14 cellular contexts compared by ENCODE assay signal in genomic region chr10:96270564-96270963, GRCh38. TPM values are rescaled to one million over a fixed set of nuclear protein-coding genes. Genes with fewer than 3 reads are reported as not detected.
DNase-seq lines count a peak whose midpoint lies in the region; ATAC-seq, FAIRE-seq and TF ChIP-seq lines count a peak whose summit lies in the region.
"Had no signal": no experiment of that assay in that cellular context is flagged by ENCODE, and none has a peak within 500 bp of the region (broad histone marks: within the 10 kb centered on the region; RNA-seq: fewer than 3 reads in every experiment).

No MANE protein-coding gene starts in this region.

- no peaks in the 10 kb centered on the region for H3K27me3 ChIP-seq in colonic mucosa
- H3K27me3 ChIP-seq in pancreas: no peaks in the 10 kb centered on the region
- H3K27me3 ChIP-seq: SJCRH30, tibial nerve had no signal

- H3K4me1 ChIP-seq in colonic mucosa (peaks cover 13% of the 10 kb centered on the region), pancreas (peaks cover 33 to 45% (median 42%) of the 10 kb centered on the region in 3 donors)
- H3K4me1 ChIP-seq: SJCRH30 had no signal

- no peaks in the 10 kb centered on the region for H3K9me3 Mint-ChIP-seq in stimulated activated naive CD8-positive, alpha-beta T cell treated with anti-CD3 and anti-CD28 coated beads, Interleukin-15, Interleukin-2, amounts not matched to agents 100 ng/mL and 50 ng/mL, for 24 hours
- H3K9me3 Mint-ChIP-seq in activated CD4-positive, alpha-beta T cell treated with anti-CD3 and anti-CD28 coated beads for 36 hours (ENCODE audit: low read depth): no peaks in the 10 kb centered on the region

- H3K36me3 Mint-ChIP-seq in stimulated activated naive CD8-positive, alpha-beta T cell treated with anti-CD3 and anti-CD28 coated beads, Interleukin-15, Interleukin-2, amounts not matched to agents 100 ng/mL and 50 ng/mL, for 24 hours (ENCODE audit: low read depth): no peaks in the 10 kb centered on the region
- H3K36me3 Mint-ChIP-seq in activated CD4-positive, alpha-beta T cell treated with anti-CD3 and anti-CD28 coated beads for 36 hours (ENCODE audit: low read depth): no peaks in the 10 kb centered on the region

- peak overlapping the region; percentile 12 for H3K4me3 ChIP-seq in colonic mucosa
- peak overlapping the region; percentile 5 to 45 (median 34) for H3K4me3 ChIP-seq in pancreas
- H3K4me3 ChIP-seq: SJCRH30 had no signal

- CTCF ChIA-PET in activated CD4-positive, alpha-beta T cell treated with anti-CD3 and anti-CD28 coated beads for 36 hours (lab: Charles Lee): interaction anchor here (0.6 to 1.4 kb wide), 4 partner anchors 19 to 515 kb away, joined by 3 to 5 read pairs (median 4); no protein-coding TSS in a partner anchor

- peaks cover 4% of the 10 kb centered on the region for H3K27me3 Mint-ChIP-seq in stimulated activated naive CD8-positive, alpha-beta T cell treated with anti-CD3 and anti-CD28 coated beads, Interleukin-15, Interleukin-2, amounts not matched to agents 100 ng/mL and 50 ng/mL, for 24 hours
- peaks cover 9% of the 10 kb centered on the region for H3K27me3 Mint-ChIP-seq in activated CD4-positive, alpha-beta T cell treated with anti-CD3 and anti-CD28 coated beads for 36 hours

- H3K36me3 ChIP-seq in colonic mucosa (no peaks in the 10 kb centered on the region), pancreas (no peaks in the 10 kb centered on the region)
- H3K36me3 ChIP-seq: SJCRH30, tibial nerve had no signal

- DNase-seq in stimulated activated naive CD8-positive, alpha-beta T cell treated with anti-CD3 and anti-CD28 coated beads, Interleukin-15, Interleukin-2, amounts not matched to agents 100 U/mL and 50 U/mL, for 24 hours: no peak
- DNase-seq in colonic mucosa (peak; percentile 26), pancreas (no peak), GM19238 (ENCODE audit: insufficient read length, low spot score) (no peak), SW 1271 (lab: John Stamatoyannopoulos, UW) (no peak)
- DNase-seq in activated CD4-positive, alpha-beta T cell treated with anti-CD3 and anti-CD28 coated beads for 36 hours: no peak
- DNase-seq: NCI-H187 treated with DMSO at 0.1 percent for 48 hours, NCI-H82, SJCRH30 had no signal

- POLR2A ChIA-PET in activated CD4-positive, alpha-beta T cell treated with anti-CD3 and anti-CD28 coated beads for 36 hours (lab: Charles Lee): no interaction called here

- no peak for ATAC-seq in stimulated activated naive CD8-positive, alpha-beta T cell treated with anti-CD3 and anti-CD28 coated beads, Interleukin-15, Interleukin-2, amounts not matched to agents 100 U/mL and 50 U/mL, for 24 hours
- peak in 2 of 4 donors; percentile 5 to 7 for ATAC-seq in pancreas
- no peak for ATAC-seq in GM21515 (IDR thresholded peaks at IDR 0.05; ENCODE audit: unreplicated experiment)
- no peak for ATAC-seq in activated CD4-positive, alpha-beta T cell treated with anti-CD3 and anti-CD28 coated beads for 36 hours

- H3K27ac ChIP-seq in colonic mucosa (peak overlapping the region; percentile 92), pancreas (peak overlapping the region; percentile 53 to 95 (median 76))
- H3K27ac ChIP-seq: SJCRH30 had no signal

- peak overlapping the region in 1 of 2 donors; percentile 76 for H3K9ac ChIP-seq in colonic mucosa (ENCODE audit: low read depth in 2 of 2, low read length in 2 of 2)

- no peak overlapping the region for H3K27ac Mint-ChIP-seq in stimulated activated naive CD8-positive, alpha-beta T cell treated with anti-CD3 and anti-CD28 coated beads, Interleukin-15, Interleukin-2, amounts not matched to agents 100 ng/mL and 50 ng/mL, for 24 hours
- H3K27ac Mint-ChIP-seq in activated CD4-positive, alpha-beta T cell treated with anti-CD3 and anti-CD28 coated beads for 36 hours: no peak overlapping the region

- no peak for TF ChIP-seq CTCF in colonic mucosa (IDR thresholded peaks at IDR 0.05)
- TF ChIP-seq CTCF in pancreas (IDR thresholded peaks at IDR 0.05): no peak

- no peak for FAIRE-seq in pancreas (lab: Jason Lieb, UNC)

- H3K9me3 ChIP-seq in colonic mucosa (no peaks in the 10 kb centered on the region), pancreas (no peaks in the 10 kb centered on the region)
- H3K9me3 ChIP-seq: SJCRH30, tibial nerve had no signal

- 24 to 30% methylated on average over 2 of the region's 2 CpGs for WGBS in pancreas, 2 donors

- H3K4me1 Mint-ChIP-seq in stimulated activated naive CD8-positive, alpha-beta T cell treated with anti-CD3 and anti-CD28 coated beads, Interleukin-15, Interleukin-2, amounts not matched to agents 100 ng/mL and 50 ng/mL, for 24 hours (ENCODE audit: low read depth): peaks cover 16% of the 10 kb centered on the region
- peaks cover 5% of the 10 kb centered on the region for H3K4me1 Mint-ChIP-seq in activated CD4-positive, alpha-beta T cell treated with anti-CD3 and anti-CD28 coated beads for 36 hours

- intact Hi-C loops in colonic mucosa (cut with DNase I): no loop called here
- intact Hi-C loops in pancreas (cut with DNase I): no loop called here
- intact Hi-C loops in activated CD4-positive, alpha-beta T cell treated with anti-CD3 and anti-CD28 coated beads for 36 hours (cut with DNase I, micrococcal nuclease): no loop called here

- peak overlapping the region; percentile 77 for H3K4me3 Mint-ChIP-seq in stimulated activated naive CD8-positive, alpha-beta T cell treated with anti-CD3 and anti-CD28 coated beads, Interleukin-15, Interleukin-2, amounts not matched to agents 100 ng/mL and 50 ng/mL, for 24 hours
- no peak overlapping the region for H3K4me3 Mint-ChIP-seq in activated CD4-positive, alpha-beta T cell treated with anti-CD3 and anti-CD28 coated beads for 36 hours

RNA-seq across cellular contexts. Expression of gene BLNK, which starts 0.8 kb away (rescaled TPM):
- total RNA-seq in colonic mucosa (10 to 100 TPM; 13.5 to 24.0 TPM), pancreas (10 to 100 TPM in 5 of 6 donors, 1 to 10 TPM in 1; 7.1 to 25.8 (median 12.8) TPM)
- polyA plus RNA-seq in pancreas: 10 to 100 TPM; 10.4 to 12.9 TPM
- total RNA-seq in activated CD4-positive, alpha-beta T cell treated with anti-CD3 and anti-CD28 coated beads for 36 hours: not detected
- total RNA-seq: SJCRH30 had no signal

RNA-seq across cellular contexts. Expression of gene DNTT, which starts 33.7 kb away (rescaled TPM):
- total RNA-seq in colonic mucosa: not detected
- total RNA-seq in pancreas: not detected
- under 1 TPM in 1 of 2 donors, not detected in 1; 0.12 TPM for polyA plus RNA-seq in pancreas
- not detected for total RNA-seq in activated CD4-positive, alpha-beta T cell treated with anti-CD3 and anti-CD28 coated beads for 36 hours
- total RNA-seq: myocyte, SJCRH30, tibial nerve had no signal
- polyA plus RNA-seq: adipose tissue had no signal

Comparison
In these comparisons a context has a peak if more than half of its experiments do, and no peak if none do; other contexts are left out.
1. RNA of gene BLNK, which starts 0.8 kb away (total RNA-seq): 13.5 to 24.0 TPM in colonic mucosa and 7.1 to 25.8 TPM in pancreas; not detected in activated CD4-positive, alpha-beta T cell treated with anti-CD3 and anti-CD28 coated beads for 36 hours; every median in the first group is over 4 times any median in the second.